8 cellular contexts compared by ENCODE assay signal in genomic region chr1:36133484-36133883, GRCh38. TPM values are rescaled to one million over a fixed set of nuclear protein-coding genes. Genes with fewer than 3 reads are reported as not detected.
DNase-seq lines count a peak whose midpoint lies in the region; ATAC-seq and TF ChIP-seq lines count a peak whose summit lies in the region.

No MANE protein-coding gene starts in this region.

- ATAC-seq in HG03342 (IDR thresholded peaks at IDR 0.05; ENCODE audit: unreplicated experiment), result no peak
- no peak for ATAC-seq in HG03460 (IDR thresholded peaks at IDR 0.05; ENCODE audit: unreplicated experiment)
- ATAC-seq in HG02610 (IDR thresholded peaks at IDR 0.05; ENCODE audit: unreplicated experiment), result no peak

- WGBS in stomach, 5 donors, result 22 to 52% (median 38%) methylated on average over 3 of the region's 3 CpGs

- CTCF ChIA-PET in HEK293 (lab: Yijun Ruan, JAX), result interaction anchor here (0.6 to 7.2 kb wide), 18 partner anchors 8 to 1245 kb away, joined by 3 to 156 read pairs (median 5); partner anchors contain the start of gene TRAPPC3

- H3K4me1 ChIP-seq in HEK293 (ENCODE audit: control insufficient read depth, insufficient read depth, low read length), result no peaks in the 10 kb centered on the region
- peaks cover 45% of the 10 kb centered on the region for H3K4me1 ChIP-seq in SJSA1 (replicated peaks)
- peaks cover 9 to 51% (median 34%) of the 10 kb centered on the region in 4 donors for H3K4me1 ChIP-seq in stomach

- TF ChIP-seq POLR2A in stomach (IDR thresholded peaks at IDR 0.05), result no peak

- H3K36me3 ChIP-seq in HEK293 (ENCODE audit: control insufficient read depth in 2 of 2, insufficient read depth in 1 of 2, low read length in 2 of 2), result peaks cover 0 to 28% of the 10 kb centered on the region in 2 experiments; a peak in 2 of 3 replicates
- H3K36me3 ChIP-seq in SJSA1, result peaks cover 27% of the 10 kb centered on the region
- H3K36me3 ChIP-seq in stomach, result peaks cover 17 to 28% (median 27%) of the 10 kb centered on the region in 4 donors

- H3K4me3 ChIP-seq in HEK293 (ENCODE audit: low read depth, low read length) (no peak overlapping the region), SJSA1 (no peak overlapping the region), fibroblast of the aortic adventitia (ENCODE audit: low read depth, low read length) (no peak overlapping the region), stomach (no peak overlapping the region)

- POLR2A ChIA-PET in HEK293 (lab: Yijun Ruan, JAX), result interaction anchor here (0.6 to 1.9 kb wide), 3 partner anchors 20 to 37 kb away, joined by 3 to 9 read pairs (median 7); no protein-coding TSS in a partner anchor

- TF ChIP-seq EP300 in stomach (IDR thresholded peaks at IDR 0.05), result no peak

- H3K9me3 ChIP-seq in HEK293 (ENCODE audit: control insufficient read depth, insufficient read depth, low read depth, low read length) (no peaks in the 10 kb centered on the region), SJSA1 (replicated peaks) (no peaks in the 10 kb centered on the region), stomach (no peaks in the 10 kb centered on the region)

- H3K27me3 ChIP-seq in SJSA1 (replicated peaks) (no peaks in the 10 kb centered on the region), stomach (no peaks in the 10 kb centered on the region)

- H3K27ac ChIP-seq in HEK293 (ENCODE audit: extremely low read depth, low read depth, low read length) (no peak overlapping the region), SJSA1 (no peak overlapping the region), stomach (peak overlapping the region in 2 of 5 donors; percentile 63 to 80)

- TF ChIP-seq CTCF in HEK293 (tag by site-specific recombination; IDR thresholded peaks at IDR 0.05) (no peak), fibroblast of the aortic adventitia (IDR thresholded peaks at IDR 0.05; ENCODE audit: insufficient read depth, low read length) (no peak), stomach (IDR thresholded peaks at IDR 0.05) (no peak)

- DNase-seq in SJSA1 (ENCODE audit: low read depth in 1 of 2, low spot score in 2 of 2), result peak; percentile 45 to 81
- DNase-seq in fibroblast of the aortic adventitia (ENCODE audit: low read depth), result peak; percentile 98
- peak; percentile 81 for DNase-seq in stomach
- DNase-seq in NCI-H146 treated with DMSO at 0.1 percent for 48 hours (lab: John Stamatoyannopoulos, UW; ENCODE audit: unreplicated experiment), result no peak

- intact Hi-C loops in stomach (cut with DNase I; ENCODE audit: low total_unique reads), result no loop called here

TF ChIP-seq in HEK293, 187 proteins besides CTCF, POLR2A, EP300 and RAD21 (continues in another document):
- no peak for TF ChIP-seq ZNF214 (tag by site-specific recombination; IDR thresholded peaks at IDR 0.05; ENCODE audit: borderline replicate concordance)
- TF ChIP-seq PRDM1 (tag by site-specific recombination; IDR thresholded peaks at IDR 0.05), result no peak
- no peak for TF ChIP-seq ZNF513 (tag by site-specific recombination; IDR thresholded peaks at IDR 0.05)
- TF ChIP-seq ZNF335 (tag by site-specific recombination; conservative IDR thresholded peaks at IDR 0.05), result peak; percentile 59
- peak; percentile 52; the same call in 1 of the 2 replicates for TF ChIP-seq ZNF600 (tag by site-specific recombination; IDR thresholded peaks at IDR 0.05)
- peak; percentile 26; the same call in 1 of the 2 replicates for TF ChIP-seq PRDM10 (tag by site-specific recombination; IDR thresholded peaks at IDR 0.05)
- TF ChIP-seq, protein P1, sequence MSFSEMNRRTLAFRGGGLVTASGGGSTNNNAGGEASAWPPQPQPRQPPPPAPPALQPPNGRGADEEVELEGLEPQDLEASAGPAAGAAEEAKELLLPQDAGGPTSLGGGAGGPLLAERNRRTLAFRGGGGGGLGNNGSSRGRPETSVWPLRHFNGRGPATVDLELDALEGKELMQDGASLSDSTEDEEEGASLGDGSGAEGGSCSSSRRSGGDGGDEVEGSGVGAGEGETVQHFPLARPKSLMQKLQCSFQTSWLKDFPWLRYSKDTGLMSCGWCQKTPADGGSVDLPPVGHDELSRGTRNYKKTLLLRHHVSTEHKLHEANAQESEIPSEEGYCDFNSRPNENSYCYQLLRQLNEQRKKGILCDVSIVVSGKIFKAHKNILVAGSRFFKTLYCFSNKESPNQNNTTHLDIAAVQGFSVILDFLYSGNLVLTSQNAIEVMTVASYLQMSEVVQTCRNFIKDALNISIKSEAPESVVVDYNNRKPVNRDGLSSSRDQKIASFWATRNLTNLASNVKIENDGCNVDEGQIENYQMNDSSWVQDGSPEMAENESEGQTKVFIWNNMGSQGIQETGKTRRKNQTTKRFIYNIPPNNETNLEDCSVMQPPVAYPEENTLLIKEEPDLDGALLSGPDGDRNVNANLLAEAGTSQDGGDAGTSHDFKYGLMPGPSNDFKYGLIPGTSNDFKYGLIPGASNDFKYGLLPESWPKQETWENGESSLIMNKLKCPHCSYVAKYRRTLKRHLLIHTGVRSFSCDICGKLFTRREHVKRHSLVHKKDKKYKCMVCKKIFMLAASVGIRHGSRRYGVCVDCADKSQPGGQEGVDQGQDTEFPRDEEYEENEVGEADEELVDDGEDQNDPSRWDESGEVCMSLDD (tag by site-specific recombination; IDR thresholded peaks at IDR 0.05), result no peak
- TF ChIP-seq ZNF449 (tag by site-specific recombination; IDR thresholded peaks at IDR 0.05), result no peak

RNA-seq across cellular contexts. Expression of gene COL8A2, which starts 8.5 kb away (rescaled TPM):
- total RNA-seq in SJSA1 (2014; rRNA removed; shearing (Covaris generic)), result 1.1 and 1.2 TPM in 2 replicates
- total RNA-seq in fibroblast of the aortic adventitia (ENCODE audit: low replicate concordance) (11.0 and 20.9 TPM in 2 replicates), stomach (10 to 100 TPM in 1 of 5 donors, 1 to 10 TPM in 4; 3.5 to 19.2 (median 5.5) TPM)
- 1 to 10 TPM in 2 of 3 donors, under 1 TPM in 1; 0.92 to 5.0 (median 2.0) TPM for polyA plus RNA-seq in stomach

RNA-seq across cellular contexts. Expression of gene TRAPPC3, which starts 15.8 kb away (rescaled TPM):
- total RNA-seq in SJSA1 (2014; rRNA removed; shearing (Covaris generic)), result 134 and 167 TPM in 2 replicates
- 80.8 and 102 TPM in 2 replicates for total RNA-seq in fibroblast of the aortic adventitia (ENCODE audit: low replicate concordance)
- 10 to 100 TPM in 4 of 5 donors, 1 to 10 TPM in 1; 8.9 to 63.9 (median 19.8) TPM for total RNA-seq in stomach
- polyA plus RNA-seq in stomach, result 10 to 100 TPM; 61.1 to 64.0 (median 62.8) TPM

RNA-seq across cellular contexts. Expression of gene MAP7D1, which starts 22.5 kb away (rescaled TPM):
- 191 and 218 TPM in 2 replicates for total RNA-seq in SJSA1 (2014; rRNA removed; shearing (Covaris generic))
- total RNA-seq in fibroblast of the aortic adventitia (ENCODE audit: low replicate concordance), result 114 and 180 TPM in 2 replicates
- total RNA-seq in stomach, result 100 to 1,000 TPM in 2 of 5 donors, 10 to 100 TPM in 3; 14.6 to 164 (median 40.3) TPM
- 10 to 100 TPM; 36.7 to 42.8 (median 42.4) TPM for polyA plus RNA-seq in stomach

RNA-seq across cellular contexts. Expression of gene ADPRS, which starts 44.8 kb away (rescaled TPM):
- 48.8 and 72.0 TPM in 2 replicates for total RNA-seq in SJSA1 (2014; rRNA removed; shearing (Covaris generic))
- 21.1 and 25.5 TPM in 2 replicates for total RNA-seq in fibroblast of the aortic adventitia (ENCODE audit: low replicate concordance)
- 10 to 100 TPM in 3 of 5 donors, 1 to 10 TPM in 2; 1.8 to 15.1 (median 11.6) TPM for total RNA-seq in stomach
- 10 to 100 TPM; 21.3 to 27.5 (median 24.7) TPM for polyA plus RNA-seq in stomach

RNA-seq across cellular contexts. Expression of gene TEKT2, which starts 49.6 kb away (rescaled TPM):
- total RNA-seq in SJSA1 (2014; rRNA removed; shearing (Covaris generic)), result not detected in 2 replicates
- 0.18 and 2.1 TPM in 2 replicates for total RNA-seq in fibroblast of the aortic adventitia (ENCODE audit: low replicate concordance)
- not detected for total RNA-seq in stomach
- under 1 TPM; 0.25 to 0.76 (median 0.60) TPM for polyA plus RNA-seq in stomach
